ENCODE assay signal across 8 cellular contexts in the genomic region with DNA sequence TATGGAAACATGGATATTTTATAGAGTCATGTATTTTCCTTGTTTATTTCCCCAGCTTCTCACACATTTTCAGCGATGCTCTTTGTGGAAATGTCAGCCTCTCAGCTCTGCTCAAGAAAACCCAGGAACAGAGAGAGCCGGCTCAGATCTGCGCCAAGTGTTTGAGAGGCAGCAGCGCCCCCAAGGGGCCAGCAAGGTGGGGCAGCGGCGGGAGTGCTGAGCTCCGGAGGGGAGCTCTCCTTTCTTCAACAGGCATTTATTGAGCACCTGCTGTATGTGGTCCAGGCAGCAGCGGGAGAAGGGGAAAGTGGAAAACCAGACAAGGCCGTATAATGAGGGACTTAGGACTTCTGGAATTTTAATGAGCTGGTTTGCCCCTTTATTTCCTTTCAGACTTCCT.
DNase-seq lines count a peak whose midpoint lies in the region; ATAC-seq and TF ChIP-seq lines count a peak whose summit lies in the region.

No MANE protein-coding gene starts in this region.

- no peak for TF ChIP-seq CTCF in CD14-positive monocyte (IDR thresholded peaks at IDR 0.05)

- peaks cover 32% of the 10 kb centered on the region for H3K4me1 Mint-ChIP-seq in activated CD8-positive, alpha-beta memory T cell treated with anti-CD3 and anti-CD28 coated beads, Interleukin-2, amount 10 ng/mL, durations not matched to agents 7 days and 5 days
- H3K4me1 Mint-ChIP-seq in stimulated activated naive CD8-positive, alpha-beta T cell treated with anti-CD3 and anti-CD28 coated beads, Interleukin-15, amount 100 ng/mL, for 72 hours, result peaks cover 31% of the 10 kb centered on the region
- no peaks in the 10 kb centered on the region for H3K4me1 Mint-ChIP-seq in CD14-positive monocyte

- DNase-seq in NCI-H2196 (lab: John Stamatoyannopoulos, UW; ENCODE audit: unreplicated experiment) (peak; percentile 2), NCI-H2196 treated with DMSO at 0.1 percent for 48 hours (lab: John Stamatoyannopoulos, UW; ENCODE audit: unreplicated experiment) (no peak), left kidney (ENCODE audit: low read depth, low spot score) (peak; percentile 53), CD14-positive monocyte (ENCODE audit: low spot score) (no peak)
- DNase-seq in activated CD8-positive, alpha-beta memory T cell treated with anti-CD3 and anti-CD28 coated beads, Interleukin-2, amount 10 ng/mL, durations not matched to agents 7 days and 5 days, result peak; percentile 68
- DNase-seq in stimulated activated naive CD8-positive, alpha-beta T cell treated with anti-CD3 and anti-CD28 coated beads, Interleukin-15, amount 100 ng/mL, for 72 hours, result peak; percentile 53 to 72

- no peak overlapping the region for H3K4me3 Mint-ChIP-seq in activated CD8-positive, alpha-beta memory T cell treated with anti-CD3 and anti-CD28 coated beads, Interleukin-2, amount 10 ng/mL, durations not matched to agents 7 days and 5 days
- H3K4me3 Mint-ChIP-seq in stimulated activated naive CD8-positive, alpha-beta T cell treated with anti-CD3 and anti-CD28 coated beads, Interleukin-15, amount 100 ng/mL, for 72 hours, result peak overlapping the region in 1 of 2 donors; percentile 6
- H3K4me3 Mint-ChIP-seq in CD14-positive monocyte, result no peak overlapping the region

- H3K9me3 Mint-ChIP-seq in activated CD8-positive, alpha-beta memory T cell treated with anti-CD3 and anti-CD28 coated beads, Interleukin-2, amount 10 ng/mL, durations not matched to agents 7 days and 5 days (ENCODE audit: low read depth), result no peaks in the 10 kb centered on the region
- no peaks in the 10 kb centered on the region for H3K9me3 Mint-ChIP-seq in stimulated activated naive CD8-positive, alpha-beta T cell treated with anti-CD3 and anti-CD28 coated beads, Interleukin-15, amount 100 ng/mL, for 72 hours
- peaks cover 0 to 10% (median 0%) of the 10 kb centered on the region in 7 donors for H3K9me3 Mint-ChIP-seq in CD14-positive monocyte

- CTCF ChIA-PET in activated CD8-positive, alpha-beta memory T cell treated with anti-CD3 and anti-CD28 coated beads, Interleukin-2, amount 10 ng/mL, durations not matched to agents 7 days and 5 days (lab: Charles Lee), result interaction anchor here (0.6 to 2.3 kb wide), 21 partner anchors 11 to 1369 kb away, joined by 3 to 10 read pairs (median 4); no protein-coding TSS in a partner anchor

- no peak overlapping the region for H3K27ac Mint-ChIP-seq in activated CD8-positive, alpha-beta memory T cell treated with anti-CD3 and anti-CD28 coated beads, Interleukin-2, amount 10 ng/mL, durations not matched to agents 7 days and 5 days
- peak overlapping the region in 1 of 2 donors; percentile 66 for H3K27ac Mint-ChIP-seq in stimulated activated naive CD8-positive, alpha-beta T cell treated with anti-CD3 and anti-CD28 coated beads, Interleukin-15, amount 100 ng/mL, for 72 hours
- no peak overlapping the region for H3K27ac Mint-ChIP-seq in CD14-positive monocyte

- intact Hi-C loops in CD14-positive monocyte (cut with micrococcal nuclease), result no loop called here

- no peaks in the 10 kb centered on the region for H3K36me3 Mint-ChIP-seq in activated CD8-positive, alpha-beta memory T cell treated with anti-CD3 and anti-CD28 coated beads, Interleukin-2, amount 10 ng/mL, durations not matched to agents 7 days and 5 days
- H3K36me3 Mint-ChIP-seq in CD14-positive monocyte, result no peaks in the 10 kb centered on the region

- ATAC-seq in activated CD8-positive, alpha-beta memory T cell treated with anti-CD3 and anti-CD28 coated beads, Interleukin-2, amount 10 ng/mL, durations not matched to agents 7 days and 5 days, result peak; percentile 77
- ATAC-seq in stimulated activated naive CD8-positive, alpha-beta T cell treated with anti-CD3 and anti-CD28 coated beads, Interleukin-15, amount 100 ng/mL, for 72 hours, result peak; percentile 84
- ATAC-seq in HG03025 (IDR thresholded peaks at IDR 0.05; ENCODE audit: low FRiP score, unreplicated experiment) (no peak), HG03108 (IDR thresholded peaks at IDR 0.05; ENCODE audit: unreplicated experiment) (no peak)

- no peaks in the 10 kb centered on the region for H3K27me3 Mint-ChIP-seq in activated CD8-positive, alpha-beta memory T cell treated with anti-CD3 and anti-CD28 coated beads, Interleukin-2, amount 10 ng/mL, durations not matched to agents 7 days and 5 days
- H3K27me3 Mint-ChIP-seq in stimulated activated naive CD8-positive, alpha-beta T cell treated with anti-CD3 and anti-CD28 coated beads, Interleukin-15, amount 100 ng/mL, for 72 hours, result peaks cover 9% of the 10 kb centered on the region
- peaks cover 3 to 6% (median 4%) of the 10 kb centered on the region in 3 donors for H3K27me3 Mint-ChIP-seq in CD14-positive monocyte (ENCODE audit: low read depth in 3 of 3)

Comparison
In these comparisons a context has a peak if more than half of its experiments do, and no peak if none do; other contexts are left out.
1. DNase-seq: peak in NCI-H2196 (single experiment), activated CD8-positive, alpha-beta memory T cell treated with anti-CD3 and anti-CD28 coated beads, Interleukin-2, amount 10 ng/mL, durations not matched to agents 7 days and 5 days (single experiment), left kidney (single experiment) and stimulated activated naive CD8-positive, alpha-beta T cell treated with anti-CD3 and anti-CD28 coated beads, Interleukin-15, amount 100 ng/mL, for 72 hours (2 of 2); none in NCI-H2196 treated with DMSO at 0.1 percent for 48 hours (single experiment) and CD14-positive monocyte (single experiment).
2. ATAC-seq: peak in activated CD8-positive, alpha-beta memory T cell treated with anti-CD3 and anti-CD28 coated beads, Interleukin-2, amount 10 ng/mL, durations not matched to agents 7 days and 5 days (single experiment) and stimulated activated naive CD8-positive, alpha-beta T cell treated with anti-CD3 and anti-CD28 coated beads, Interleukin-15, amount 100 ng/mL, for 72 hours (single experiment); none in HG03025 (single experiment) and HG03108 (single experiment).